Comparison of ENCODE assay signal across 8 cellular contexts in the genomic region with DNA sequence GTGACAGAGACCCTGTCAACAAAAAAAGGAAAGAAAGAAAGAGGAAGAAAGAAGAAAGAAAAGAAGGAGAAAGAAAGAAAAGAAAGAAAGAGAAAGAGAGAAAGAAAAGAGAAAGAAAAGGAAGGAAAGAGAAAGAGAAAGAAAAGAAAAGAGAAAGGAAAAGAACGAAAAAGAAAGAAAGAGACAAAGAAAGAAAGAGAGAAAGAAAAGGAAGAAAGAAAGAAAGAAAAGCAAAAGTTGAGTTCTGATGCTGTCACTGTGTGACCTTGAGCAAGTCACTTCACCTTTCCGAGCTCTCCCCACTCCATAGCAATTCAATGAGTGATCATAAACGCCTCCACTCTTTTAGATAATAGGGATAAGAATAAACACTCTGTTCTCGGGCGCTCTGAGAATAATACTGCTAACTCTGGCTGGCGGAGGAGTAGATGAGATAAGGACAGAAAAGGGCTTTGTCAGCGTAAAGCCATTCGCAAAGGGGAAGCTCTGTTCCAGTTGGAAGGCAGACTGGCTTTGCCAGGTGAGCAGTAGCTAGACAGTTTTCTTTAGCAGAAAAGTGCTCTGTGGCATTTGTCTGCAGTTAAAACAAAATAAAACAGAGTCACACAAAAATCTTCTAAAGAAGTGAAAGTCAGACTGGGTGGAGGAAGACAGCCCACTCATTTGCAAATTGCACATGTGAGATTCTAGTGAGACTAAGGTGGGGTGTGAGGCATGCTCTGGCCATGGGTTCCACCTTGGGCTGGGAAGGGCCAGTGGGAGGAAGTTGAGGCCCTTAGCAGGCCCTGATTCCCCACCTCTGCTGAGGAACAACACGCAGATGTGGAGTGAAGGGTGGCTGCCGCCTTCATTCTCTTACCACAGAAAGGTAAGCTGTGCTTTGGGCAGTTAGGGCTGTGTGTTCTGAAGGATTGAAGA. TPM values are rescaled to one million over a fixed set of nuclear protein-coding genes. Genes with fewer than 3 reads are reported as not detected.
DNase-seq lines count a peak whose midpoint lies in the region; ATAC-seq lines count a peak whose summit lies in the region.

No MANE protein-coding gene starts in this region.

- peak overlapping the region; percentile 48 to 52 for H3K9ac ChIP-seq in mucosa of rectum (ENCODE audit: low read depth in 1 of 2, low read length in 2 of 2)

- H3K4me3 Mint-ChIP-seq in IgD-negative memory B cell = peak overlapping the region; percentile 77 to 97 (median 91)

- H3K27ac Mint-ChIP-seq in IgD-negative memory B cell = peak overlapping the region; percentile 80 to 92 (median 81)

- peak overlapping the region; percentile 83 to 92 for H3K27ac ChIP-seq in mucosa of rectum (ENCODE audit: low read depth in 2 of 2, low read length in 2 of 2)

- no peaks in the 10 kb centered on the region for H3K27me3 ChIP-seq in mucosa of rectum (ENCODE audit: control insufficient read depth in 2 of 2, insufficient read depth in 2 of 2, low read length in 2 of 2)

- H3K9me3 ChIP-seq in mucosa of rectum (ENCODE audit: control insufficient read depth in 2 of 2, low read length in 2 of 2) = no peaks in the 10 kb centered on the region

- H3K4me1 Mint-ChIP-seq in IgD-negative memory B cell = peaks cover 13 to 16% (median 14%) of the 10 kb centered on the region in 3 donors

- DNase-seq in astrocyte of the hippocampus (ENCODE audit: low read depth, low spot score) (peak; percentile 39), mesenteric fat pad (ENCODE audit: low spot score) (no peak), GM19240 (ENCODE audit: insufficient read length, low spot score) (no peak)
- DNase-seq in activated CD4-positive, alpha-beta T cell treated with anti-CD3 and anti-CD28 coated beads for 4 hours = no peak

- H3K9me3 Mint-ChIP-seq in IgD-negative memory B cell = no peaks in the 10 kb centered on the region

- peaks cover 19 to 34% of the 10 kb centered on the region in 2 donors for H3K4me1 ChIP-seq in mucosa of rectum (ENCODE audit: control insufficient read depth in 2 of 2, insufficient read depth in 2 of 2, low read length in 2 of 2)

- no peaks in the 10 kb centered on the region for H3K36me3 Mint-ChIP-seq in IgD-negative memory B cell

- H3K36me3 ChIP-seq in mucosa of rectum (ENCODE audit: control insufficient read depth in 2 of 2, insufficient read depth in 2 of 2, low read length in 2 of 2) = no peaks in the 10 kb centered on the region

- ATAC-seq in GM18867 (IDR thresholded peaks at IDR 0.05; ENCODE audit: unreplicated experiment) = peak; percentile 78
- ATAC-seq in HG03139 (IDR thresholded peaks at IDR 0.05; ENCODE audit: unreplicated experiment) = no peak

- H3K27me3 Mint-ChIP-seq in IgD-negative memory B cell = no peaks in the 10 kb centered on the region

- peak overlapping the region; percentile 4 to 58 for H3K4me3 ChIP-seq in mucosa of rectum (ENCODE audit: low read length in 2 of 2)

RNA-seq across cellular contexts. Expression of a gene that starts 9.6 kb away (rescaled TPM):
- 19.7 TPM for polyA plus RNA-seq in IgD-negative memory B cell
- 96.3 TPM for total RNA-seq in mesenteric fat pad
